Comparison of ENCODE assay signal across 1 cellular context in the genomic region with DNA sequence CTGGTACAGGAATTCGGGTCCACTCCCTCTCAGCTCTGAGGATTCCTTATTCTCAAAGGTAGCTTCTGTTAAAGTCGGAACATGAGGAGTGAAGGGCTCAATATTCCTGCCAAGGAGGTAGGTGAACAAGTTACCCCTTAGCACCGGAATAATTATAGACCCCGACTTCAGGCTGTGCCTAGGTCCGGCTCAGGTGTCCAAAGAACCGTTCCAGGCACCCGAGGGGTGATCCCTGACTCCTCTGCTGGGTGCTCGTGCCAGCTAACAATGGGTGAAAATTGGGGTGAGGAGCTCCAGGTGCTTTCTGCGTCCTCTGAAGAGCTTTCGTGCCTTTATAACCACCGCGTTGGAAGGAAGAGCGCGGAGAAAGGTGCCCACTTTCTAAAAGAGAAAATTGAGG.
TF ChIP-seq lines count a peak whose summit lies in the region.

No MANE protein-coding gene starts in this region.

TF ChIP-seq in HCT116, 20 proteins besides CTCF, POLR2A, EP300 and RAD21 (continued from another document):
- TF ChIP-seq, protein P1, sequence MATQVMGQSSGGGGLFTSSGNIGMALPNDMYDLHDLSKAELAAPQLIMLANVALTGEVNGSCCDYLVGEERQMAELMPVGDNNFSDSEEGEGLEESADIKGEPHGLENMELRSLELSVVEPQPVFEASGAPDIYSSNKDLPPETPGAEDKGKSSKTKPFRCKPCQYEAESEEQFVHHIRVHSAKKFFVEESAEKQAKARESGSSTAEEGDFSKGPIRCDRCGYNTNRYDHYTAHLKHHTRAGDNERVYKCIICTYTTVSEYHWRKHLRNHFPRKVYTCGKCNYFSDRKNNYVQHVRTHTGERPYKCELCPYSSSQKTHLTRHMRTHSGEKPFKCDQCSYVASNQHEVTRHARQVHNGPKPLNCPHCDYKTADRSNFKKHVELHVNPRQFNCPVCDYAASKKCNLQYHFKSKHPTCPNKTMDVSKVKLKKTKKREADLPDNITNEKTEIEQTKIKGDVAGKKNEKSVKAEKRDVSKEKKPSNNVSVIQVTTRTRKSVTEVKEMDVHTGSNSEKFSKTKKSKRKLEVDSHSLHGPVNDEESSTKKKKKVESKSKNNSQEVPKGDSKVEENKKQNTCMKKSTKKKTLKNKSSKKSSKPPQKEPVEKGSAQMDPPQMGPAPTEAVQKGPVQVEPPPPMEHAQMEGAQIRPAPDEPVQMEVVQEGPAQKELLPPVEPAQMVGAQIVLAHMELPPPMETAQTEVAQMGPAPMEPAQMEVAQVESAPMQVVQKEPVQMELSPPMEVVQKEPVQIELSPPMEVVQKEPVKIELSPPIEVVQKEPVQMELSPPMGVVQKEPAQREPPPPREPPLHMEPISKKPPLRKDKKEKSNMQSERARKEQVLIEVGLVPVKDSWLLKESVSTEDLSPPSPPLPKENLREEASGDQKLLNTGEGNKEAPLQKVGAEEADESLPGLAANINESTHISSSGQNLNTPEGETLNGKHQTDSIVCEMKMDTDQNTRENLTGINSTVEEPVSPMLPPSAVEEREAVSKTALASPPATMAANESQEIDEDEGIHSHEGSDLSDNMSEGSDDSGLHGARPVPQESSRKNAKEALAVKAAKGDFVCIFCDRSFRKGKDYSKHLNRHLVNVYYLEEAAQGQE (IDR thresholded peaks at IDR 0.05; ENCODE audit: low read depth) = no peak
- TF ChIP-seq CBX3 (IDR thresholded peaks at IDR 0.05; ENCODE audit: low read depth) (no peak), CEBPB (IDR thresholded peaks at IDR 0.05; ENCODE audit: low read depth) (no peak), TCF7L2 (IDR thresholded peaks at IDR 0.05; ENCODE audit: borderline replicate concordance, extremely low read depth, insufficient read depth, insufficient read length) (no peak), SIN3A (IDR thresholded peaks at IDR 0.05; ENCODE audit: low read depth) (no peak), SP1 (IDR thresholded peaks at IDR 0.05; ENCODE audit: low read depth) (no peak), FOSL1 (IDR thresholded peaks at IDR 0.05; ENCODE audit: low read depth) (no peak)
- TF ChIP-seq, protein P2, sequence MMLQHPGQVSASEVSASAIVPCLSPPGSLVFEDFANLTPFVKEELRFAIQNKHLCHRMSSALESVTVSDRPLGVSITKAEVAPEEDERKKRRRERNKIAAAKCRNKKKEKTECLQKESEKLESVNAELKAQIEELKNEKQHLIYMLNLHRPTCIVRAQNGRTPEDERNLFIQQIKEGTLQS (IDR thresholded peaks at IDR 0.05) = no peak
- TF ChIP-seq, protein P3, sequence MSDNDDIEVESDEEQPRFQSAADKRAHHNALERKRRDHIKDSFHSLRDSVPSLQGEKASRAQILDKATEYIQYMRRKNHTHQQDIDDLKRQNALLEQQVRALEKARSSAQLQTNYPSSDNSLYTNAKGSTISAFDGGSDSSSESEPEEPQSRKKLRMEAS (IDR thresholded peaks at IDR 0.05) = no peak
